1 cellular context compared by ENCODE assay signal in genomic region chr1:109485001-109485400, GRCh38.
TF ChIP-seq lines count a peak whose summit lies in the region.

No MANE protein-coding gene starts in this region.

TF ChIP-seq in K562, 482 proteins besides CTCF, POLR2A, EP300 and RAD21:
- TF ChIP-seq ZNF384 (IDR thresholded peaks at IDR 0.05; ENCODE audit: low read depth, low read length) (peak; percentile 80), ZNF639 (CRISPR knock-in tag; conservative IDR thresholded peaks at IDR 0.05 in 1 of 2, IDR thresholded peaks at IDR 0.05 in 1 of 2) (no peak), ZBTB7A (IDR thresholded peaks at IDR 0.05; ENCODE audit: borderline replicate concordance, control insufficient read depth, low read depth, low read length) (peak; percentile 45; the same call in 1 of the 2 replicates), VEZF1 (CRISPR knock-in tag; IDR thresholded peaks at IDR 0.05) (peak; percentile 19), JUND (IDR thresholded peaks at IDR 0.05; ENCODE audit: borderline replicate concordance, low read depth, low read length) (peak; percentile 7; the same call in 1 of the 2 replicates), JUND (tag; IDR thresholded peaks at IDR 0.05; ENCODE audit: borderline replicate concordance, low read depth, low read length) (no peak), CREB1 (IDR thresholded peaks at IDR 0.05) (no peak), CREB1 (CRISPR knock-in tag; IDR thresholded peaks at IDR 0.05) (no peak), EGR1 (conservative IDR thresholded peaks at IDR 0.05) (peak; percentile 53)
